ENCODE assay signal across 30 cellular contexts in genomic region chr12:58774008-58774407, GRCh38.
"Had no signal": no experiment of that assay in that cellular context is flagged by ENCODE, and none has a peak within 500 bp of the region (broad histone marks: within the 10 kb centered on the region; RNA-seq: fewer than 3 reads in every experiment).

No MANE protein-coding gene starts in this region.

- FAIRE-seq: small intestine, urothelium cell line had no signal

- H3K27me3 ChIP-seq: neutrophil, ovary, right lobe of liver, sigmoid colon, spleen, stomach, thyroid gland, tibial nerve, upper lobe of left lung, vagina had no signal

- ATAC-seq: naive thymus-derived CD8-positive, alpha-beta T cell; natural killer cell treated with Interleukin-12 subunit alpha and Interleukin-12 subunit beta and Interleukin-15 and Interleukin-18, amount 100 ng/mL, for 72 hours; right lobe of liver; stimulated activated memory B cell treated with anti-CD40 and anti-IgM and Interleukin-4, amounts not matched to agents 10 μg/mL and 1 μg/mL and 100 μg/mL, for 72 hours had no signal

- H3K36me3 ChIP-seq: neutrophil, ovary, prostate gland, right lobe of liver, sigmoid colon, spleen, stomach, thoracic aorta, thyroid gland, tibial nerve, upper lobe of left lung, vagina had no signal

- H3K27ac Mint-ChIP-seq: naive B cell; naive thymus-derived CD8-positive, alpha-beta T cell; natural killer cell treated with Interleukin-12 subunit alpha and Interleukin-12 subunit beta and Interleukin-15 and Interleukin-18, amount 100 ng/mL, for 72 hours; nephron progenitor cell; stimulated activated memory B cell treated with anti-CD40 and anti-IgM and Interleukin-4, amounts not matched to agents 10 μg/mL and 1 μg/mL and 100 μg/mL, for 72 hours; stimulated activated naive CD8-positive, alpha-beta T cell treated with anti-CD3 and anti-CD28 coated beads, Interleukin-15, Interleukin-2, amounts not matched to agents 100 ng/mL and 50 ng/mL, for 24 hours had no signal

- DNase-seq: naive B cell; naive thymus-derived CD8-positive, alpha-beta T cell; nephron progenitor cell; nucleus accumbens; ovary; right cardiac atrium; right lobe of liver; sigmoid colon; small intestine; spleen; stimulated activated CD4-positive, alpha-beta T cell treated with anti-CD3 and anti-CD28 coated beads, Interleukin-12 subunit alpha, Interleukin-12 subunit beta, amount 100 ng/mL, for 4 hours; stimulated activated CD4-positive, alpha-beta T cell treated with anti-CD3 and anti-CD28 coated beads, Interleukin-1b, Interleukin-23, amount 100 ng/mL, for 48 hours; stimulated activated CD4-positive, alpha-beta T cell treated with anti-CD3 and anti-CD28 coated beads, Interleukin-4, amount 100 ng/mL, for 1 hour; stimulated activated CD4-positive, alpha-beta T cell treated with anti-CD3 and anti-CD28 coated beads, Interleukin-4, amount 100 ng/mL, for 4 hours; stimulated activated CD8-positive, alpha-beta memory T cell treated with anti-CD3 and anti-CD28 coated beads, Interleukin-4, amount 100 ng/mL, for 48 hours; stimulated activated naive CD4-positive, alpha-beta T cell treated with Interleukin-2 at 50 U/mL for 16 hours; stomach; thyroid gland; trophoblast cell; upper lobe of left lung had no signal

- H3K9me3 ChIP-seq: neutrophil, ovary, prostate gland, right lobe of liver, sigmoid colon, thoracic aorta, thyroid gland, upper lobe of left lung, vagina had no signal

- H3K27me3 Mint-ChIP-seq: naive B cell; naive thymus-derived CD8-positive, alpha-beta T cell; natural killer cell treated with Interleukin-12 subunit alpha and Interleukin-12 subunit beta and Interleukin-15 and Interleukin-18, amount 100 ng/mL, for 72 hours; stimulated activated memory B cell treated with anti-CD40 and anti-IgM and Interleukin-4, amounts not matched to agents 10 μg/mL and 1 μg/mL and 100 μg/mL, for 72 hours; stimulated activated naive CD8-positive, alpha-beta T cell treated with anti-CD3 and anti-CD28 coated beads, Interleukin-15, Interleukin-2, amounts not matched to agents 100 ng/mL and 50 ng/mL, for 24 hours had no signal

- H3K36me3 Mint-ChIP-seq: naive B cell; naive thymus-derived CD8-positive, alpha-beta T cell; stimulated activated memory B cell treated with anti-CD40 and anti-IgM and Interleukin-4, amounts not matched to agents 10 μg/mL and 1 μg/mL and 100 μg/mL, for 72 hours had no signal

- H3K27ac ChIP-seq: neutrophil, ovary, prostate gland, right lobe of liver, sigmoid colon, spleen, stomach, thoracic aorta, thyroid gland, tibial nerve, upper lobe of left lung, vagina had no signal

- H3K4me3 ChIP-seq: ovary, prostate gland, right lobe of liver, sigmoid colon, spleen, stomach, thoracic aorta, thyroid gland, tibial nerve, upper lobe of left lung, vagina had no signal

- H3K4me3 Mint-ChIP-seq: naive B cell; naive thymus-derived CD8-positive, alpha-beta T cell; natural killer cell treated with Interleukin-12 subunit alpha and Interleukin-12 subunit beta and Interleukin-15 and Interleukin-18, amount 100 ng/mL, for 72 hours; nephron progenitor cell; neural crest cell; stimulated activated memory B cell treated with anti-CD40 and anti-IgM and Interleukin-4, amounts not matched to agents 10 μg/mL and 1 μg/mL and 100 μg/mL, for 72 hours; stimulated activated naive CD8-positive, alpha-beta T cell treated with anti-CD3 and anti-CD28 coated beads, Interleukin-15, Interleukin-2, amounts not matched to agents 100 ng/mL and 50 ng/mL, for 24 hours had no signal

- H3K4me1 Mint-ChIP-seq: naive B cell; naive thymus-derived CD8-positive, alpha-beta T cell; neural crest cell; stimulated activated memory B cell treated with anti-CD40 and anti-IgM and Interleukin-4, amounts not matched to agents 10 μg/mL and 1 μg/mL and 100 μg/mL, for 72 hours had no signal

- H3K4me1 ChIP-seq: prostate gland, right lobe of liver, sigmoid colon, spleen, thyroid gland, upper lobe of left lung, vagina had no signal
